Comparison of ENCODE assay signal across 10 cellular contexts in the genomic region with DNA sequence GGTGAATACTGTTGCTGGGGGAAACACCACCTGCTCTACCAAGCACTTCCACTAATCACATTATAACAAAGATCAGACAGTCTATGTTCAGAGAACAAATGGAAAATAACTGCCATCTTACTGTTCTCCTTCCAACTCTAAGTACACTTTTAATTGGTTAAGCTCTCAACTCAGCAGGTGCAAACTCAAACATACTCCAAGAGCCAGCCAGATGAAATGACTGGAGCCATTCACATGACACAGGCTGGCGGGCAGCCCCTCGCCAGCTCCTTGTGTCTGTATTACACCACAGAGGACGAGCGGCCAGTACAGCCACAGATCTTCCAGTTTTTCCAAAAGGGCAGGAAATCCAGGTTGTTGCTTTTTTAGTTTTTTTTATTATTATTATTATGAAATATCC. TPM values are rescaled to one million over a fixed set of nuclear protein-coding genes. Genes with fewer than 3 reads are reported as not detected.
DNase-seq lines count a peak whose midpoint lies in the region; ATAC-seq and TF ChIP-seq lines count a peak whose summit lies in the region.
"Had no signal": no experiment of that assay in that cellular context is flagged by ENCODE, and none has a peak within 500 bp of the region (broad histone marks: within the 10 kb centered on the region; RNA-seq: fewer than 3 reads in every experiment).

No MANE protein-coding gene starts in this region.

- DNase-seq in BE2C (peak; percentile 56), NCI-H2107 (lab: John Stamatoyannopoulos, UW) (peak; percentile 93), amygdala (lab: John Stamatoyannopoulos, UW) (peak in 39 of 56 donors; percentile 10 to 73 (median 38)), lung (ENCODE audit: low spot score) (peak; percentile 50), NCI-H1694 (lab: John Stamatoyannopoulos, UW) (no peak), GM13977 (ENCODE audit: low spot score) (no peak)
- DNase-seq in activated CD4-positive, alpha-beta memory T cell treated with anti-CD3 and anti-CD28 coated beads, Interleukin-2, amount 10 ng/mL, durations not matched to agents 7 days and 5 days = no peak
- DNase-seq: activated T-cell treated with anti-CD3 and anti-CD28 coated beads for 4 hours, DND-41 had no signal

- POLR2A ChIA-PET in activated CD4-positive, alpha-beta memory T cell treated with anti-CD3 and anti-CD28 coated beads, Interleukin-2, amount 10 ng/mL, durations not matched to agents 7 days and 5 days (lab: Charles Lee) = no interaction called here

- H3K4me1 ChIP-seq in BE2C (peaks cover 22% of the 10 kb centered on the region), lung (ENCODE audit: control insufficient read depth in 2 of 2, insufficient read depth in 2 of 2, low read length in 2 of 2) (peaks cover 16 to 32% of the 10 kb centered on the region in 2 donors)

- WGBS in lung, 2 donors = 52 to 69% methylated on average over 4 of the region's 4 CpGs

- H3K36me3 Mint-ChIP-seq in activated CD4-positive, alpha-beta memory T cell treated with anti-CD3 and anti-CD28 coated beads, Interleukin-2, amount 10 ng/mL, durations not matched to agents 7 days and 5 days (ENCODE audit: low read depth) = no peaks in the 10 kb centered on the region

- ATAC-seq in lung (ENCODE audit: insufficient read depth, low FRiP score) = peak; percentile 55
- no peak for ATAC-seq in HG03432 (IDR thresholded peaks at IDR 0.05; ENCODE audit: unreplicated experiment)

- TF ChIP-seq CTCF in BE2C (IDR thresholded peaks at IDR 0.05; ENCODE audit: low read depth, low read length) (no peak), lung (IDR thresholded peaks at IDR 0.05; ENCODE audit: control extremely low read depth, extremely low read depth) (no peak), GM13977 (IDR thresholded peaks at IDR 0.05; ENCODE audit: extremely low read depth, insufficient read depth, missing control alignments) (no peak)

- CTCF ChIA-PET in activated CD4-positive, alpha-beta memory T cell treated with anti-CD3 and anti-CD28 coated beads, Interleukin-2, amount 10 ng/mL, durations not matched to agents 7 days and 5 days (lab: Charles Lee) = interaction anchor here (0.7 to 2.8 kb wide), 2 partner anchors 15 to 99 kb away, joined by 3 to 10 read pairs; no protein-coding TSS in a partner anchor

- no peaks in the 10 kb centered on the region for H3K4me1 Mint-ChIP-seq in activated CD4-positive, alpha-beta memory T cell treated with anti-CD3 and anti-CD28 coated beads, Interleukin-2, amount 10 ng/mL, durations not matched to agents 7 days and 5 days

- no peaks in the 10 kb centered on the region for H3K36me3 ChIP-seq in BE2C
- peaks cover 0 to 2% of the 10 kb centered on the region in 2 donors for H3K36me3 ChIP-seq in lung (ENCODE audit: control insufficient read depth in 2 of 2, insufficient read depth in 2 of 2, low read length in 2 of 2)

- H3K4me3 ChIP-seq in BE2C (ENCODE audit: low read depth, low read length) = no peak overlapping the region
- H3K4me3 ChIP-seq in lung = no peak overlapping the region

- H3K9me3 ChIP-seq in BE2C = no peaks in the 10 kb centered on the region
- peaks cover 0 to 2% of the 10 kb centered on the region in 2 donors for H3K9me3 ChIP-seq in lung (ENCODE audit: control insufficient read depth in 2 of 2, insufficient read depth in 1 of 2, low read length in 1 of 2)

- in situ Hi-C loops in GM13977 (cut with MboI; ENCODE audit: low pct_unique_long_range_greater_than_20kb, low sequenced_read_pairs, unreplicated experiment) = no loop called here

- peaks cover 24% of the 10 kb centered on the region for H3K27me3 Mint-ChIP-seq in activated CD4-positive, alpha-beta memory T cell treated with anti-CD3 and anti-CD28 coated beads, Interleukin-2, amount 10 ng/mL, durations not matched to agents 7 days and 5 days

- H3K9me3 Mint-ChIP-seq in activated CD4-positive, alpha-beta memory T cell treated with anti-CD3 and anti-CD28 coated beads, Interleukin-2, amount 10 ng/mL, durations not matched to agents 7 days and 5 days = no peaks in the 10 kb centered on the region

- H3K27ac ChIP-seq in lung (ENCODE audit: low read depth in 1 of 2, low read length in 1 of 2) = peak overlapping the region in 1 of 2 donors; percentile 49

- H3K27ac Mint-ChIP-seq in activated CD4-positive, alpha-beta memory T cell treated with anti-CD3 and anti-CD28 coated beads, Interleukin-2, amount 10 ng/mL, durations not matched to agents 7 days and 5 days = no peak overlapping the region

- H3K27me3 ChIP-seq in BE2C = no peaks in the 10 kb centered on the region
- H3K27me3 ChIP-seq in lung (ENCODE audit: control insufficient read depth, insufficient read depth) = no peaks in the 10 kb centered on the region

- no peak overlapping the region for H3K4me3 Mint-ChIP-seq in activated CD4-positive, alpha-beta memory T cell treated with anti-CD3 and anti-CD28 coated beads, Interleukin-2, amount 10 ng/mL, durations not matched to agents 7 days and 5 days

RNA-seq across cellular contexts. Expression of a gene that starts 16.1 kb away (rescaled TPM):
- 8.2 TPM for polyA plus RNA-seq in BE2C (2012; ENCODE audit: insufficient read depth, insufficient read length, low read depth)
- 100 to 1,000 TPM in 1 of 2 donors, 10 to 100 TPM in 1; 61.3 to 345 TPM for total RNA-seq in lung
- polyA plus RNA-seq in lung = 10 to 100 TPM; 14.2 TPM
- under 1 TPM; 0.05 to 0.18 TPM for total RNA-seq in activated CD4-positive, alpha-beta memory T cell treated with anti-CD3 and anti-CD28 coated beads, Interleukin-2, amount 10 ng/mL, durations not matched to agents 7 days and 5 days

Comparison
In these comparisons a context has a peak if more than half of its experiments do, and no peak if none do; other contexts are left out.
1. DNase-seq: peak in BE2C (single experiment), NCI-H2107 (single experiment), amygdala (39 of 56) and lung (single experiment); none in NCI-H1694 (single experiment), GM13977 (single experiment) and activated CD4-positive, alpha-beta memory T cell treated with anti-CD3 and anti-CD28 coated beads, Interleukin-2, amount 10 ng/mL, durations not matched to agents 7 days and 5 days (single experiment).
2. RNA of a gene that starts 16.1 kb away (total RNA-seq): 61.3 to 345 TPM in lung; 0.05 to 0.18 TPM in activated CD4-positive, alpha-beta memory T cell treated with anti-CD3 and anti-CD28 coated beads, Interleukin-2, amount 10 ng/mL, durations not matched to agents 7 days and 5 days; every median in the first group is over 10 times any median in the second.